18 cellular contexts compared by ENCODE assay signal in genomic region chr10:4279649-4280048, GRCh38.
A peak's percentile ranks its signal among the peaks of the same experiment; 100 is the strongest.
DNase-seq lines count a peak whose midpoint lies in the region; FAIRE-seq and TF ChIP-seq lines count a peak whose summit lies in the region.
"Had no signal": no experiment of that assay in that cellular context is flagged by ENCODE, and none has a peak within 500 bp of the region (broad histone marks: within the 10 kb centered on the region; RNA-seq: fewer than 3 reads in every experiment).

No MANE protein-coding gene starts in this region.

- H3K27me3 Mint-ChIP-seq in MCF 10A (ENCODE audit: insufficient read depth, unreplicated experiment) (no peaks in the 10 kb centered on the region), nephron (ENCODE audit: low read depth) (peaks cover 11% of the 10 kb centered on the region)

- in situ Hi-C loops in mammary epithelial cell (cut with MboI; ENCODE audit: low sequenced_read_pairs in 2 of 2) (no loop called here), G401 (cut with HindIII; ENCODE audit: low sequenced_read_pairs) (no loop called here)

- 9% methylated on average over 1 of the region's 1 CpG for WGBS in mammary epithelial cell (ENCODE audit: low coverage, missing lambda C conversion rate)

- H3K9me3 ChIP-seq in mammary epithelial cell (replicated peaks; ENCODE audit: insufficient read depth, low read length) = no peaks in the 10 kb centered on the region
- H3K9me3 ChIP-seq in uterus = no peaks in the 10 kb centered on the region

- POLR2A ChIA-PET in MCF 10A (lab: Yijun Ruan, JAX) = interaction anchor here (0.8 kb wide), 1 partner anchor 9 kb away, joined by 4 read pairs; no protein-coding TSS in a partner anchor

- no TSS peak for BruUV-seq in MCF 10A (replicated peaks; lab: Mats Ljungman, UMichigan)
- no TSS peak for BruUV-seq in mammary epithelial cell (replicated peaks; lab: Mats Ljungman, UMichigan)

- intact Hi-C loops in MCF 10A (cut with micrococcal nuclease) (no loop called here), mammary epithelial cell (cut with micrococcal nuclease) (no loop called here), uterus (cut with DNase I; ENCODE audit: low total_unique reads) (no loop called here)

- H2AFZ ChIP-seq in mammary epithelial cell (ENCODE audit: low read depth, low read length) = no peak overlapping the region

- H3K9me3 Mint-ChIP-seq in MCF 10A (ENCODE audit: unreplicated experiment) = no peaks in the 10 kb centered on the region
- H3K9me3 Mint-ChIP-seq in nephron = no peaks in the 10 kb centered on the region
- H3K9me3 Mint-ChIP-seq: naive thymus-derived CD4-positive, alpha-beta T cell had no signal

- H3K27ac ChIP-seq in mammary epithelial cell (ENCODE audit: insufficient read depth, low read depth, low read length) = no peak overlapping the region
- peak overlapping the region; percentile 59 to 86 for H3K27ac ChIP-seq in uterus

- H3K27me3 ChIP-seq in mammary epithelial cell (ENCODE audit: insufficient read depth, low read length) = no peaks in the 10 kb centered on the region
- H3K27me3 ChIP-seq in uterus = no peaks in the 10 kb centered on the region

- TF ChIP-seq POLR2A in uterus (IDR thresholded peaks at IDR 0.05) = no peak

- H3K79me2 ChIP-seq in mammary epithelial cell (ENCODE audit: insufficient read depth, low read length) = no peaks in the 10 kb centered on the region

- no peak overlapping the region for H3K4me2 ChIP-seq in mammary epithelial cell (ENCODE audit: insufficient read depth, low read depth, low read length)

- no peak overlapping the region for H3K4me3 ChIP-seq in mammary epithelial cell (replicated peaks in 1 of 3; ENCODE audit: insufficient read depth in 1 of 3, low read depth in 2 of 3, low read length in 3 of 3)
- H3K4me3 ChIP-seq in uterus = no peak overlapping the region

- H3K36me3 ChIP-seq in mammary epithelial cell (ENCODE audit: insufficient read depth, low read length) (no peaks in the 10 kb centered on the region), uterus (no peaks in the 10 kb centered on the region)

- CTCF ChIA-PET in MCF 10A (lab: Yijun Ruan, JAX) = interaction anchor here (0.5 to 1.4 kb wide), 2 partner anchors 10 to 65 kb away, joined by 3 read pairs; no protein-coding TSS in a partner anchor
- CTCF ChIA-PET in mammary epithelial cell (lab: Charles Lee; ENCODE audit: low non-redundant PET) = no interaction called here

- H3K36me3 Mint-ChIP-seq in MCF 10A (ENCODE audit: insufficient read depth, unreplicated experiment) (no peaks in the 10 kb centered on the region), nephron (ENCODE audit: low read depth) (no peaks in the 10 kb centered on the region)
- H3K36me3 Mint-ChIP-seq: activated naive CD4-positive, alpha-beta T cell treated with anti-CD3 and anti-CD28 coated beads, Interleukin-2, amount 50 U/mL, for 72 hours; naive thymus-derived CD4-positive, alpha-beta T cell had no signal

- H3K4me3 Mint-ChIP-seq in MCF 10A (ENCODE audit: unreplicated experiment) = no peak overlapping the region
- H3K4me3 Mint-ChIP-seq in nephron = no peak overlapping the region
- H3K4me3 Mint-ChIP-seq: naive thymus-derived CD4-positive, alpha-beta T cell had no signal

- H3K4me1 Mint-ChIP-seq in MCF 10A (ENCODE audit: insufficient read depth, unreplicated experiment) = peaks cover 31% of the 10 kb centered on the region
- peaks cover 51% of the 10 kb centered on the region for H3K4me1 Mint-ChIP-seq in nephron

- peak; percentile 86 for FAIRE-seq in endometrium (lab: Jason Lieb, UNC)
- FAIRE-seq: TTC549 had no signal

- H3K27ac Mint-ChIP-seq in MCF 10A (ENCODE audit: low read depth, unreplicated experiment) = peak overlapping the region; percentile 74
- peak overlapping the region; percentile 7 to 50 (median 15) for H3K27ac Mint-ChIP-seq in nephron
- H3K27ac Mint-ChIP-seq: activated naive CD4-positive, alpha-beta T cell treated with anti-CD3 and anti-CD28 coated beads, Interleukin-2, amount 50 U/mL, for 72 hours; naive thymus-derived CD4-positive, alpha-beta T cell had no signal

- dilution Hi-C loops in mammary epithelial cell (cut with HindIII; ENCODE audit: low sequenced_read_pairs) = no loop called here

- peaks cover 12% of the 10 kb centered on the region for H3K4me1 ChIP-seq in mammary epithelial cell (ENCODE audit: insufficient read depth, low read length)
- peaks cover 0 to 4% of the 10 kb centered on the region in 2 donors for H3K4me1 ChIP-seq in uterus

- no peak overlapping the region for H3K9ac ChIP-seq in mammary epithelial cell (ENCODE audit: insufficient read depth, low read length)

- no peaks in the 10 kb centered on the region for H4K20me1 ChIP-seq in mammary epithelial cell (ENCODE audit: insufficient read depth, low read length)

- TF ChIP-seq CTCF in MCF 10A (IDR thresholded peaks at IDR 0.05; ENCODE audit: unreplicated experiment) = no peak
- TF ChIP-seq CTCF in mammary epithelial cell (conservative IDR thresholded peaks at IDR 0.05 in 1 of 2, IDR thresholded peaks at IDR 0.05 in 1 of 2; ENCODE audit: extremely low read depth in 1 of 2, insufficient read depth in 1 of 2, low read depth in 1 of 2, low read length in 2 of 2) = no peak
- TF ChIP-seq CTCF in nephron (IDR thresholded peaks at IDR 0.05; ENCODE audit: unreplicated experiment in 3 of 3) = no peak
- TF ChIP-seq CTCF in uterus (IDR thresholded peaks at IDR 0.05) = no peak

- DNase-seq in MCF 10A (ENCODE audit: unreplicated experiment) (no peak), mammary epithelial cell (no peak), uterus (no peak), NCI-H774 (lab: John Stamatoyannopoulos, UW) (no peak), G401 (ENCODE audit: low spot score) (no peak)
- DNase-seq in activated CD8-positive, alpha-beta memory T cell treated with anti-CD3 and anti-CD28 coated beads, Interleukin-2, amount 50 U/mL, for 48 hours = no peak
- DNase-seq: cortex of kidney; islet precursor cell; naive thymus-derived CD4-positive, alpha-beta T cell; NCI-H187 treated with DMSO at 0.1 percent for 48 hours; NCI-H526; right cardiac atrium; SHP77; stimulated activated naive CD8-positive, alpha-beta T cell treated with anti-CD3 and anti-CD28 coated beads, Interleukin-15, Interleukin-2, amounts not matched to agents 100 U/mL and 50 U/mL, for 24 hours had no signal
